Comparison of ENCODE assay signal across 17 cellular contexts in the genomic region with DNA sequence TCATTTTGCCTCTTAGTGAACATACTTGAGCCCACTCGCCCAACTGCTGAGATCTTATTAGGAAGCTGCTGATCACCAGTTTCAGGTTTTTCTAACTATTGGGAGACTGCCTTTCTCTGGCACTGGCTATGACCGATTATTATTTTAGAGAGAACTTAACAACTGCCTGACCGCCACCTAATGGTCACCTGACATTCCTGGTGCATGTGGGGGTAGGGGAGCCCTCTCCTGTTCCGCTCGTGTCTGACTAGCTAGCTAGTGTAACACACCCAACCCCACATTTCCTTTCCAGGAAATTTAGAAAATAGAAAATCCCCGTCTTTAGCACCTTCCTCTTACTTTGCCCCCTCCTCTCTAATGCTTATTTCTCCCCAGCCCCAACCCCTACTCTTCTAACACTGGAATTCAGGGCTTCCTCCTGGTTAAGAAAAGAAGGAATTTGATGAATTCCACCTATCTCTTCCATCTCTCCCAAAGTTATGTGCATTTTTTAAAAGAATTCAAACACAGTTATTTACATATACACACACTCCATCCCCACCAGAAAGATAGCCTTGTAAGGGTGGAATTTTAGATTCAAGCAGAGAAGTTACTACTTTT. TPM values are rescaled to one million over a fixed set of nuclear protein-coding genes. Genes with fewer than 3 reads are reported as not detected.
"Had no signal": no experiment of that assay in that cellular context is flagged by ENCODE, and none has a peak within 500 bp of the region (broad histone marks: within the 10 kb centered on the region; RNA-seq: fewer than 3 reads in every experiment).

No MANE protein-coding gene starts in this region.

- H3K27ac ChIP-seq: adrenal gland, cardiac muscle cell, dorsolateral prefrontal cortex, tibial nerve had no signal

- FAIRE-seq: endometrium, small intestine had no signal

- H3K36me3 ChIP-seq: adrenal gland, cardiac muscle cell, tibial nerve had no signal

- H3K4me3 ChIP-seq: adrenal gland, cardiac muscle cell, dorsolateral prefrontal cortex, tibial nerve had no signal

- H3K36me3 Mint-ChIP-seq: activated naive CD4-positive, alpha-beta T cell treated with anti-CD3 and anti-CD28 coated beads, Interleukin-2, amount 50 U/mL, for 24 hours had no signal

- ATAC-seq: right cardiac atrium had no signal

- H3K27ac Mint-ChIP-seq: activated naive CD4-positive, alpha-beta T cell treated with anti-CD3 and anti-CD28 coated beads, Interleukin-2, amount 50 U/mL, for 24 hours; nephron; progenitor cell of endocrine pancreas had no signal

- DNase-seq: activated CD4-positive, alpha-beta T cell treated with anti-CD3 and anti-CD28 coated beads for 1 hour; activated CD4-positive, alpha-beta T cell treated with anti-CD3 and anti-CD28 coated beads, Interleukin-2, amount 50 U/mL, for 48 hours; adrenal gland; dorsolateral prefrontal cortex; occipital lobe; right cardiac atrium; small intestine; stimulated activated CD4-positive, alpha-beta T cell treated with anti-CD3 and anti-CD28 coated beads, Interleukin-4, amount 100 ng/mL, for 24 hours; stimulated activated naive CD4-positive, alpha-beta T cell; substantia nigra; T-helper 9 cell had no signal

- H3K4me1 Mint-ChIP-seq: activated naive CD4-positive, alpha-beta T cell treated with anti-CD3 and anti-CD28 coated beads, Interleukin-2, amount 50 U/mL, for 24 hours; nephron had no signal

- H3K4me1 ChIP-seq: tibial nerve had no signal

- H3K4me3 Mint-ChIP-seq: activated naive CD4-positive, alpha-beta T cell treated with anti-CD3 and anti-CD28 coated beads, Interleukin-2, amount 50 U/mL, for 24 hours; nephron had no signal

- H3K27me3 ChIP-seq: adrenal gland, cardiac muscle cell, dorsolateral prefrontal cortex, tibial nerve had no signal

- H3K27me3 Mint-ChIP-seq: activated naive CD4-positive, alpha-beta T cell treated with anti-CD3 and anti-CD28 coated beads, Interleukin-2, amount 50 U/mL, for 24 hours; progenitor cell of endocrine pancreas had no signal

RNA-seq across cellular contexts. Expression of gene DNER, which starts 19.4 kb away (rescaled TPM):
- total RNA-seq: cardiac muscle cell had no signal
- polyA plus RNA-seq: cardiac muscle cell had no signal
